ENCODE assay signal across 9 cellular contexts in genomic region chr1:248824701-248825100, GRCh38. TPM values are rescaled to one million over a fixed set of nuclear protein-coding genes. Genes with fewer than 3 reads are reported as not detected.
A peak's percentile ranks its signal among the peaks of the same experiment; 100 is the strongest.
DNase-seq lines count a peak whose midpoint lies in the region; ATAC-seq, FAIRE-seq and TF ChIP-seq lines count a peak whose summit lies in the region.
"Had no signal": no experiment of that assay in that cellular context is flagged by ENCODE, and none has a peak within 500 bp of the region (broad histone marks: within the 10 kb centered on the region; RNA-seq: fewer than 3 reads in every experiment).

No MANE protein-coding gene starts in this region.

- no peak for TF ChIP-seq EP300 in tibial nerve (IDR thresholded peaks at IDR 0.05)

- no peaks in the 10 kb centered on the region for H3K9me3 Mint-ChIP-seq in activated naive CD4-positive, alpha-beta T cell treated with anti-CD3 and anti-CD28 coated beads, Interleukin-2, amount 10 ng/mL, durations not matched to agents 7 days and 5 days

- peak overlapping the region; percentile 84 for H3K4me3 ChIP-seq in astrocyte of the spinal cord (ENCODE audit: low read depth, low read length)
- H3K4me3 ChIP-seq in lung, result peak overlapping the region; percentile 92
- H3K4me3 ChIP-seq in tibial nerve, result peak overlapping the region; percentile 56 to 92 (median 84)
- H3K4me3 ChIP-seq in small intestine (ENCODE audit: low read depth in 1 of 2, low read length in 2 of 2), result peak overlapping the region in 1 of 2 donors; percentile 77

- peak overlapping the region; percentile 99 for H3K27ac Mint-ChIP-seq in activated naive CD4-positive, alpha-beta T cell treated with anti-CD3 and anti-CD28 coated beads, Interleukin-2, amount 10 ng/mL, durations not matched to agents 7 days and 5 days

- H3K27ac ChIP-seq in lung (ENCODE audit: low read depth in 1 of 2, low read length in 1 of 2) (peak overlapping the region; percentile 13 to 29), tibial nerve (peak overlapping the region in 3 of 4 donors; percentile 91 to 96 (median 94)), small intestine (ENCODE audit: low read depth in 1 of 2, low read length in 1 of 2) (no peak overlapping the region)

- no peak for ATAC-seq in lung (ENCODE audit: insufficient read depth, low FRiP score)

- H3K36me3 ChIP-seq in lung (ENCODE audit: control insufficient read depth in 2 of 2, insufficient read depth in 2 of 2, low read length in 2 of 2) (peaks cover 0 to 16% of the 10 kb centered on the region in 2 donors), tibial nerve (peaks cover 0 to 37% (median 0%) of the 10 kb centered on the region in 3 donors), small intestine (ENCODE audit: control insufficient read depth in 2 of 2, insufficient read depth in 2 of 2, low read length in 2 of 2) (peaks cover 0 to 6% of the 10 kb centered on the region in 2 donors)

- FAIRE-seq in small intestine (lab: Jason Lieb, UNC), result no peak

- H3K9me3 ChIP-seq in lung (ENCODE audit: control insufficient read depth in 2 of 2, insufficient read depth in 1 of 2, low read length in 1 of 2), result no peaks in the 10 kb centered on the region
- no peaks in the 10 kb centered on the region for H3K9me3 ChIP-seq in tibial nerve
- no peaks in the 10 kb centered on the region for H3K9me3 ChIP-seq in small intestine (ENCODE audit: control insufficient read depth, low read depth)

- 91 to 92% methylated on average over 3 of the region's 3 CpGs for WGBS in lung, 2 donors
- WGBS in tibial nerve, 2 donors, result 83 to 92% methylated on average over 3 of the region's 3 CpGs
- 86 to 93% (median 87%) methylated on average over 3 of the region's 3 CpGs for WGBS in small intestine, 3 donors

- H3K27me3 ChIP-seq in lung (ENCODE audit: control insufficient read depth, insufficient read depth) (no peaks in the 10 kb centered on the region), tibial nerve (no peaks in the 10 kb centered on the region), small intestine (ENCODE audit: control insufficient read depth in 2 of 2, insufficient read depth in 2 of 2, low read length in 2 of 2) (no peaks in the 10 kb centered on the region)

- no peaks in the 10 kb centered on the region for H3K27me3 Mint-ChIP-seq in activated naive CD4-positive, alpha-beta T cell treated with anti-CD3 and anti-CD28 coated beads, Interleukin-2, amount 10 ng/mL, durations not matched to agents 7 days and 5 days

- in situ Hi-C loops in astrocyte of the spinal cord (cut with HindIII; ENCODE audit: low sequenced_read_pairs), result no loop called here

- TF ChIP-seq POLR2A in tibial nerve (IDR thresholded peaks at IDR 0.05), result no peak

- peaks cover 44% of the 10 kb centered on the region for H3K36me3 Mint-ChIP-seq in activated naive CD4-positive, alpha-beta T cell treated with anti-CD3 and anti-CD28 coated beads, Interleukin-2, amount 10 ng/mL, durations not matched to agents 7 days and 5 days

- H3K4me1 ChIP-seq in lung (ENCODE audit: control insufficient read depth in 2 of 2, insufficient read depth in 2 of 2, low read length in 2 of 2) (peaks cover 26 to 34% of the 10 kb centered on the region in 2 donors), tibial nerve (peaks cover 0 to 66% (median 42%) of the 10 kb centered on the region in 4 donors), small intestine (ENCODE audit: control insufficient read depth in 2 of 2, insufficient read depth in 1 of 2, low read depth in 1 of 2, low read length in 1 of 2) (peaks cover 10 to 14% of the 10 kb centered on the region in 2 donors)

- peak overlapping the region; percentile 89 for H3K4me3 Mint-ChIP-seq in activated naive CD4-positive, alpha-beta T cell treated with anti-CD3 and anti-CD28 coated beads, Interleukin-2, amount 10 ng/mL, durations not matched to agents 7 days and 5 days

- H3K4me1 Mint-ChIP-seq in activated naive CD4-positive, alpha-beta T cell treated with anti-CD3 and anti-CD28 coated beads, Interleukin-2, amount 10 ng/mL, durations not matched to agents 7 days and 5 days, result peaks cover 67% of the 10 kb centered on the region

- TF ChIP-seq CTCF in astrocyte of the spinal cord (IDR thresholded peaks at IDR 0.05; ENCODE audit: low read depth, low read length) (no peak), lung (IDR thresholded peaks at IDR 0.05; ENCODE audit: control extremely low read depth, extremely low read depth) (no peak), tibial nerve (IDR thresholded peaks at IDR 0.05) (no peak)

- DNase-seq in activated naive CD4-positive, alpha-beta T cell treated with anti-CD3 and anti-CD28 coated beads, Interleukin-2, amount 10 ng/mL, durations not matched to agents 7 days and 5 days, result no peak
- no peak for DNase-seq in activated naive CD4-positive, alpha-beta T cell (lab: John Stamatoyannopoulos, UW)
- DNase-seq in astrocyte of the spinal cord (ENCODE audit: low read depth, low spot score) (no peak), lung (ENCODE audit: low spot score) (no peak), tibial nerve (ENCODE audit: low spot score in 2 of 2) (no peak), small intestine (no peak)
- no peak for DNase-seq in activated CD4-positive, CD25-positive, alpha-beta regulatory T cell treated with anti-CD3 and anti-CD28 coated beads, Interleukin-2, amount 50 U/mL, for 72 hours
- DNase-seq in activated CD4-positive, alpha-beta T cell treated with anti-CD3 and anti-CD28 coated beads, Interleukin-2, amount 50 U/mL, for 1 hour, result no peak
- DNase-seq: DMS 273 treated with DMSO at 0.1 percent for 48 hours had no signal

- CTCF ChIA-PET in activated naive CD4-positive, alpha-beta T cell treated with anti-CD3 and anti-CD28 coated beads, Interleukin-2, amount 10 ng/mL, durations not matched to agents 7 days and 5 days (lab: Charles Lee), result interaction anchor here (2.7 kb wide), 1 partner anchor 34 kb away, joined by 9 read pairs; the partner anchor contains the start of gene ZNF692

RNA-seq across cellular contexts. Expression of gene SH3BP5L, which starts 1.0 kb away (rescaled TPM):
- total RNA-seq in lung, result 10 to 100 TPM; 17.6 to 25.5 TPM
- polyA plus RNA-seq in lung, result 10 to 100 TPM; 16.4 to 17.4 TPM
- 10 to 100 TPM; 16.8 to 24.6 (median 21.7) TPM for total RNA-seq in tibial nerve
- 10 to 100 TPM; 19.1 to 38.0 (median 27.3) TPM for polyA plus RNA-seq in small intestine

RNA-seq across cellular contexts. Expression of gene ZNF672, which starts 13.3 kb away (rescaled TPM):
- total RNA-seq in lung (10 to 100 TPM; 31.1 to 41.3 TPM), tibial nerve (10 to 100 TPM; 22.4 to 38.4 (median 31.8) TPM)
- polyA plus RNA-seq in lung (10 to 100 TPM; 17.1 to 31.5 TPM), small intestine (10 to 100 TPM; 17.2 to 25.7 (median 20.8) TPM)

RNA-seq across cellular contexts. Expression of gene ZNF692, which starts 34.2 kb away (rescaled TPM):
- total RNA-seq in lung, result 10 to 100 TPM; 26.1 to 35.3 TPM
- 10 to 100 TPM; 37.4 to 58.5 TPM for polyA plus RNA-seq in lung
- total RNA-seq in tibial nerve, result 100 to 1,000 TPM in 1 of 4 donors, 10 to 100 TPM in 3; 40.8 to 118 (median 68.5) TPM
- polyA plus RNA-seq in small intestine, result 100 to 1,000 TPM in 1 of 3 donors, 10 to 100 TPM in 2; 42.2 to 124 (median 94.0) TPM

Comparison
In these comparisons a context has a peak if more than half of its experiments do, and no peak if none do; other contexts are left out.
1. H3K27ac ChIP-seq: peak in lung (2 of 2) and tibial nerve (3 of 4); none in small intestine (0 of 2).